28 cellular contexts compared by ENCODE assay signal in the genomic region with DNA sequence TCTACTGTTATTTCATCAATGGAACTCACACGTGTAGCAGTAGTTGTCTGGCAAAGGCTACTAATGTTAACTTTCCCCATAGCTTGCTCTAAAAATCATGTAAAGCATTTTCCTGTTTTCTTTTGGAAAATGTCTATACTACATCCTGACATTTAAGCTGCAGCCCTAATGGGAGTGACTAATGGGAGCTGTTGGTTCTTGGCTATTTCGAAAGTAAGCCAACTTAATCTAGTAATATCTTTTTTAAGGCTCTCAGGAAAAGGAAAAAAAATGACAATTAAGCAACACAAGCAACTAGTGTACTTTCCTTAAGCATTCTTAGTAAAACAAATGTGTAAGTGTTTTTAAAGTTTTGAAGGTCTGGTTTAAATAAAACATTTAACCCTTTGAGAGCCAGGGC.
DNase-seq lines count a peak whose midpoint lies in the region; ATAC-seq and TF ChIP-seq lines count a peak whose summit lies in the region.
"Had no signal": no experiment of that assay in that cellular context is flagged by ENCODE, and none has a peak within 500 bp of the region (broad histone marks: within the 10 kb centered on the region; RNA-seq: fewer than 3 reads in every experiment).

No MANE protein-coding gene starts in this region.

- TF ChIP-seq CTCF in RWPE2 (IDR thresholded peaks at IDR 0.05; ENCODE audit: poor library complexity, severe bottlenecking) = no peak
- TF ChIP-seq CTCF in hepatocyte (IDR thresholded peaks at IDR 0.05; ENCODE audit: poor library complexity) = no peak
- TF ChIP-seq CTCF in GM23338 (conservative IDR thresholded peaks at IDR 0.05; ENCODE audit: low read depth in 2 of 2) = no peak

- H3K36me3 Mint-ChIP-seq in GM23338 (ENCODE audit: low read depth) = no peaks in the 10 kb centered on the region; the same call in 2 of the 3 replicates
- no peaks in the 10 kb centered on the region for H3K36me3 Mint-ChIP-seq in natural killer cell treated with Interleukin-12 subunit alpha and Interleukin-12 subunit beta and Interleukin-15 and Interleukin-18, amount 100 ng/mL, for 72 hours
- H3K36me3 Mint-ChIP-seq: activated naive CD8-positive, alpha-beta T cell treated with anti-CD3 and anti-CD28 coated beads for 36 hours; naive B cell had no signal

- H3K4me2 ChIP-seq in hepatocyte (peak overlapping the region; percentile 9), GM23338 (no peak overlapping the region)

- no peaks in the 10 kb centered on the region for H3F3A ChIP-seq in GM23338 (replicated peaks; ENCODE audit: low read depth)

- 56% methylated on average over 2 of the region's 2 CpGs for WGBS in hepatocyte (ENCODE audit: low lambda C conversion rate, missing lambda C conversion rate)

- H3K36me3 ChIP-seq in RWPE2 (ENCODE audit: low read depth) = peaks cover 10% of the 10 kb centered on the region; the same call in 1 of the 2 replicates
- no peaks in the 10 kb centered on the region for H3K36me3 ChIP-seq in hepatocyte (replicated peaks; ENCODE audit: insufficient read depth, low read depth)
- H3K36me3 ChIP-seq in GM23338 (ENCODE audit: insufficient read depth) = no peaks in the 10 kb centered on the region
- H3K36me3 ChIP-seq: colonic mucosa, SJCRH30, thyroid gland had no signal

- H3K27me3 Mint-ChIP-seq in GM23338 (ENCODE audit: insufficient read depth, low read depth, poor library complexity) = peaks cover 2% of the 10 kb centered on the region
- H3K27me3 Mint-ChIP-seq in natural killer cell treated with Interleukin-12 subunit alpha and Interleukin-12 subunit beta and Interleukin-15 and Interleukin-18, amount 100 ng/mL, for 72 hours = no peaks in the 10 kb centered on the region
- H3K27me3 Mint-ChIP-seq: activated naive CD8-positive, alpha-beta T cell treated with anti-CD3 and anti-CD28 coated beads for 36 hours; naive B cell; stimulated activated naive CD8-positive, alpha-beta T cell treated with anti-CD3 and anti-CD28 coated beads, Interleukin-15, Interleukin-2, amounts not matched to agents 100 ng/mL and 50 ng/mL, for 24 hours had no signal

- H3K9me2 ChIP-seq in hepatocyte (replicated peaks; ENCODE audit: insufficient read depth) = no peaks in the 10 kb centered on the region
- peaks cover 15% of the 10 kb centered on the region; the same call in 1 of the 2 replicates for H3K9me2 ChIP-seq in GM23338 (ENCODE audit: insufficient read depth)

- no peak for DNase-seq in RWPE2 (ENCODE audit: low spot score)
- peak; percentile 75 for DNase-seq in dedifferentiated amniotic fluid mesenchymal stem cell (ENCODE audit: extremely low spot score)
- DNase-seq in hepatocyte (ENCODE audit: low spot score) = no peak
- DNase-seq in GM23338 (ENCODE audit: low spot score) = no peak
- DNase-seq in natural killer cell treated with Interleukin-12 subunit alpha and Interleukin-12 subunit beta and Interleukin-15 and Interleukin-18, amount 100 ng/mL, for 72 hours (ENCODE audit: low spot score) = no peak
- DNase-seq: activated CD4-positive, CD25-positive, alpha-beta regulatory T cell treated with anti-CD3 and anti-CD28 coated beads, Interleukin-2, amount 50 U/mL, for 72 hours; activated CD8-positive, alpha-beta T cell treated with anti-CD3 and anti-CD28 coated beads for 36 hours; activated naive CD8-positive, alpha-beta T cell treated with anti-CD3 and anti-CD28 coated beads for 36 hours; body of pancreas; CD4-positive, alpha-beta T cell; colonic mucosa; effector memory CD8-positive, alpha-beta T cell; GOT3; heart left ventricle; Karpas-422; left colon; naive B cell; NCI-H1694; NCI-H2171 treated with DMSO at 0.1 percent for 48 hours; NCI-H524; occipital lobe; right cardiac atrium; SJCRH30; T-helper 1 cell; thyroid gland had no signal

- ATAC-seq in RWPE2 (ENCODE audit: low read depth) = peak; percentile 56; the same call in 2 of the 3 replicates
- no peak for ATAC-seq in GM19463 (IDR thresholded peaks at IDR 0.05; ENCODE audit: unreplicated experiment)
- ATAC-seq in GM23338 = no peak
- no peak for ATAC-seq in GM21619 (IDR thresholded peaks at IDR 0.05; ENCODE audit: unreplicated experiment)
- no peak for ATAC-seq in natural killer cell treated with Interleukin-12 subunit alpha and Interleukin-12 subunit beta and Interleukin-15 and Interleukin-18, amount 100 ng/mL, for 72 hours
- ATAC-seq: activated CD8-positive, alpha-beta T cell treated with anti-CD3 and anti-CD28 coated beads for 36 hours; body of pancreas; effector memory CD8-positive, alpha-beta T cell; left colon; right cardiac atrium had no signal

- H3K4me3 Mint-ChIP-seq in GM23338 = no peak overlapping the region
- no peak overlapping the region for H3K4me3 Mint-ChIP-seq in natural killer cell treated with Interleukin-12 subunit alpha and Interleukin-12 subunit beta and Interleukin-15 and Interleukin-18, amount 100 ng/mL, for 72 hours
- H3K4me3 Mint-ChIP-seq: activated CD8-positive, alpha-beta T cell treated with anti-CD3 and anti-CD28 coated beads for 36 hours; activated naive CD8-positive, alpha-beta T cell treated with anti-CD3 and anti-CD28 coated beads for 36 hours; CD4-positive, alpha-beta T cell; effector memory CD8-positive, alpha-beta T cell; naive B cell; stimulated activated naive CD8-positive, alpha-beta T cell treated with anti-CD3 and anti-CD28 coated beads, Interleukin-15, Interleukin-2, amounts not matched to agents 100 ng/mL and 50 ng/mL, for 24 hours had no signal

- H2AFZ ChIP-seq in hepatocyte (no peak overlapping the region), GM23338 (no peak overlapping the region)

- no peaks in the 10 kb centered on the region for H4K20me1 ChIP-seq in hepatocyte (ENCODE audit: insufficient read depth, poor library complexity, severe bottlenecking)
- H4K20me1 ChIP-seq in GM23338 (replicated peaks; ENCODE audit: insufficient read depth) = no peaks in the 10 kb centered on the region

- H3K9me3 ChIP-seq in RWPE2 (ENCODE audit: severe bottlenecking) = no peaks in the 10 kb centered on the region
- no peaks in the 10 kb centered on the region for H3K9me3 ChIP-seq in hepatocyte (ENCODE audit: low read depth)
- H3K9me3 ChIP-seq: body of pancreas, colonic mucosa, SJCRH30, thyroid gland had no signal

- H3K4me1 Mint-ChIP-seq in GM23338 = no peaks in the 10 kb centered on the region
- H3K4me1 Mint-ChIP-seq in natural killer cell treated with Interleukin-12 subunit alpha and Interleukin-12 subunit beta and Interleukin-15 and Interleukin-18, amount 100 ng/mL, for 72 hours (ENCODE audit: low read depth in 2 of 2) = no peaks in the 10 kb centered on the region
- H3K4me1 Mint-ChIP-seq: activated naive CD8-positive, alpha-beta T cell treated with anti-CD3 and anti-CD28 coated beads for 36 hours; naive B cell had no signal

- H3K4me1 ChIP-seq in RWPE2 (ENCODE audit: insufficient read depth, poor library complexity, severe bottlenecking) = no peaks in the 10 kb centered on the region
- peaks cover 19% of the 10 kb centered on the region for H3K4me1 ChIP-seq in hepatocyte (ENCODE audit: insufficient read depth)
- no peaks in the 10 kb centered on the region for H3K4me1 ChIP-seq in GM23338 (ENCODE audit: insufficient read depth)
- H3K4me1 ChIP-seq: body of pancreas, colonic mucosa, SJCRH30, thyroid gland had no signal

- H3K4me3 ChIP-seq in RWPE2 (ENCODE audit: severe bottlenecking) (no peak overlapping the region), hepatocyte (no peak overlapping the region), GM23338 (no peak overlapping the region)
- H3K4me3 ChIP-seq: body of pancreas, colonic mucosa, heart left ventricle, SJCRH30, thyroid gland had no signal

- H3K27ac ChIP-seq in RWPE2 (ENCODE audit: poor library complexity, severe bottlenecking) (no peak overlapping the region), hepatocyte (peak overlapping the region; percentile 54), GM23338 (ENCODE audit: low read depth) (no peak overlapping the region)
- H3K27ac ChIP-seq: body of pancreas, colonic mucosa, heart left ventricle, SJCRH30, thyroid gland had no signal

- H3K9me3 Mint-ChIP-seq in GM23338 = no peaks in the 10 kb centered on the region; the same call in 2 of the 3 replicates
- peaks cover 10% of the 10 kb centered on the region for H3K9me3 Mint-ChIP-seq in natural killer cell treated with Interleukin-12 subunit alpha and Interleukin-12 subunit beta and Interleukin-15 and Interleukin-18, amount 100 ng/mL, for 72 hours
- H3K9me3 Mint-ChIP-seq: activated CD8-positive, alpha-beta T cell treated with anti-CD3 and anti-CD28 coated beads for 36 hours; activated naive CD8-positive, alpha-beta T cell treated with anti-CD3 and anti-CD28 coated beads for 36 hours; CD4-positive, alpha-beta T cell; stimulated activated naive CD8-positive, alpha-beta T cell treated with anti-CD3 and anti-CD28 coated beads, Interleukin-15, Interleukin-2, amounts not matched to agents 100 ng/mL and 50 ng/mL, for 24 hours had no signal

- H3K27me3 ChIP-seq in RWPE2 (ENCODE audit: insufficient read depth, poor library complexity, severe bottlenecking) = no peaks in the 10 kb centered on the region
- no peaks in the 10 kb centered on the region for H3K27me3 ChIP-seq in hepatocyte
- no peaks in the 10 kb centered on the region for H3K27me3 ChIP-seq in GM23338 (ENCODE audit: insufficient read depth)
- H3K27me3 ChIP-seq: body of pancreas, colonic mucosa, heart left ventricle, SJCRH30, thyroid gland had no signal

- H3K79me2 ChIP-seq in hepatocyte (no peaks in the 10 kb centered on the region), GM23338 (replicated peaks; ENCODE audit: insufficient read depth) (no peaks in the 10 kb centered on the region)

- H3K27ac Mint-ChIP-seq in GM23338 = no peak overlapping the region
- no peak overlapping the region for H3K27ac Mint-ChIP-seq in natural killer cell treated with Interleukin-12 subunit alpha and Interleukin-12 subunit beta and Interleukin-15 and Interleukin-18, amount 100 ng/mL, for 72 hours
- H3K27ac Mint-ChIP-seq: activated CD8-positive, alpha-beta T cell treated with anti-CD3 and anti-CD28 coated beads for 36 hours; activated naive CD8-positive, alpha-beta T cell treated with anti-CD3 and anti-CD28 coated beads for 36 hours; CD4-positive, alpha-beta T cell; effector memory CD8-positive, alpha-beta T cell; naive B cell; stimulated activated naive CD8-positive, alpha-beta T cell treated with anti-CD3 and anti-CD28 coated beads, Interleukin-15, Interleukin-2, amounts not matched to agents 100 ng/mL and 50 ng/mL, for 24 hours had no signal

TF ChIP-seq in GM23338, 12 proteins besides CTCF, POLR2A, EP300 and RAD21 (continues in another document):
- TF ChIP-seq STAT1 (IDR thresholded peaks at IDR 0.05; ENCODE audit: unreplicated experiment) (no peak), CREB1 (CRISPR knock-in tag; IDR thresholded peaks at IDR 0.05; ENCODE audit: low read depth) (no peak), NANOG (IDR thresholded peaks at IDR 0.05; ENCODE audit: borderline replicate concordance) (no peak), ZNF331 (CRISPR knock-in tag; IDR thresholded peaks at IDR 0.05; ENCODE audit: low read depth) (no peak), EZH2phosphoT487 (IDR thresholded peaks at IDR 0.05; ENCODE audit: unreplicated experiment) (no peak), EZH2 (IDR thresholded peaks at IDR 0.05; ENCODE audit: low read depth, unreplicated experiment) (no peak), ZNF114 (CRISPR knock-in tag; IDR thresholded peaks at IDR 0.05) (no peak), POLR2AphosphoS5 (IDR thresholded peaks at IDR 0.05; ENCODE audit: low read depth) (no peak), JUNB (IDR thresholded peaks at IDR 0.05; ENCODE audit: unreplicated experiment) (no peak)
